Comparison of ENCODE assay signal across 8 cellular contexts in the genomic region with DNA sequence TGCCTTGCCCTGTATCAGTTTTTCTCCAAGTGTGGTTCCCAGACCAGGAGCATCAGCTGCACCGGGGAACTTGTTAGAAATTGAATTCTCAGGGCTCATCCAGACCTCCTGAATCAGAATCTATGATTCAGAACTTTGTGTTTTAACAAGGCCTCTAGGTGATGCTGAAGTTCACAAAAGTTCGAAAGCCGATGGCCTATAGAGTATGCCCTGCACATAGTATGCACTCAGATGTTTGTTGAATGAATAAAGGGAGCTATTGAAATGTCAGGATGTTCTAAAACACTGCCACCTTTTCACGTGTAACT. TPM values are rescaled to one million over a fixed set of nuclear protein-coding genes. Genes with fewer than 3 reads are reported as not detected.
DNase-seq lines count a peak whose midpoint lies in the region; ATAC-seq lines count a peak whose summit lies in the region.

No MANE protein-coding gene starts in this region.

- no peak for ATAC-seq in GM19395 (IDR thresholded peaks at IDR 0.05; ENCODE audit: unreplicated experiment)
- ATAC-seq in GM19035 (IDR thresholded peaks at IDR 0.05; ENCODE audit: unreplicated experiment), result no peak

- H2AK5ac ChIP-seq in neuronal stem cell (ENCODE audit: low read depth, low read length), result no peak overlapping the region

- no peak overlapping the region for H3K23ac ChIP-seq in neuronal stem cell (ENCODE audit: low read depth, low read length, poor library complexity)

- peak overlapping the region; percentile 88 for H3K4me2 ChIP-seq in neuronal stem cell (ENCODE audit: insufficient read depth, low read length, poor library complexity, severe bottlenecking)

- H3K36me3 ChIP-seq in neuronal stem cell (replicated peaks in 1 of 2; ENCODE audit: control insufficient read depth in 2 of 2, insufficient read depth in 2 of 2, low read length in 2 of 2), result peaks cover 0 to 18% of the 10 kb centered on the region in 2 donors

- H2BK15ac ChIP-seq in neuronal stem cell (ENCODE audit: low read length), result peak overlapping the region; percentile 30

- no peak overlapping the region for H4K91ac ChIP-seq in neuronal stem cell (ENCODE audit: low read depth, low read length, poor library complexity)

- peak; percentile 66 for DNase-seq in G401 (ENCODE audit: low spot score)
- DNase-seq in SK-MEL-5 (ENCODE audit: low read depth, low spot score), result peak; percentile 17
- peak; percentile 31 for DNase-seq in fibroblast of gingiva (ENCODE audit: low read depth)
- DNase-seq in neuronal stem cell (ENCODE audit: low spot score), result peak; percentile 12
- DNase-seq in stimulated activated naive CD4-positive, alpha-beta T cell (lab: John Stamatoyannopoulos, UW), result no peak
- DNase-seq in AML-193 (lab: John Stamatoyannopoulos, UW), result no peak

- no peaks in the 10 kb centered on the region for H3K9me3 ChIP-seq in neuronal stem cell (replicated peaks in 1 of 2; ENCODE audit: control insufficient read depth in 2 of 2, insufficient read depth in 1 of 2, low read depth in 1 of 2, low read length in 2 of 2)

- H3K14ac ChIP-seq in neuronal stem cell (ENCODE audit: low read length), result no peak overlapping the region

- H3K9ac ChIP-seq in neuronal stem cell (ENCODE audit: low read depth, low read length, poor library complexity), result peak overlapping the region; percentile 83

- H3K4ac ChIP-seq in neuronal stem cell (ENCODE audit: low read length), result no peak overlapping the region

- in situ Hi-C loops in G401 (cut with HindIII; ENCODE audit: low sequenced_read_pairs), result no loop called here
- in situ Hi-C loops in SK-MEL-5 (cut with HindIII; ENCODE audit: low pct_unique_long_range_greater_than_20kb, low sequenced_read_pairs), result no loop called here

- H2BK12ac ChIP-seq in neuronal stem cell (ENCODE audit: low read length), result no peak overlapping the region

- no peak overlapping the region for H3K27ac ChIP-seq in neuronal stem cell (replicated peaks; ENCODE audit: low read length)

- H3K4me1 ChIP-seq in neuronal stem cell (ENCODE audit: control insufficient read depth in 2 of 2, insufficient read depth in 1 of 2, low read depth in 1 of 2, low read length in 2 of 2), result peaks cover 0 to 2% of the 10 kb centered on the region in 2 donors

- H3K4me3 ChIP-seq in neuronal stem cell (ENCODE audit: low read length in 2 of 2), result peak overlapping the region; percentile 76 to 89

- no peak overlapping the region for H2BK5ac ChIP-seq in neuronal stem cell (ENCODE audit: low read length)

- peak overlapping the region; percentile 98 for H2AFZ ChIP-seq in neuronal stem cell (ENCODE audit: low read length)

- WGBS in neuronal stem cell (ENCODE audit: extremely low coverage in 2 of 2, insufficient read length in 2 of 2, insufficient replicate concordance in 1 of 2), 2 donors, result no CpG with 5 or more reads among the region's 4 CpGs

- no peaks in the 10 kb centered on the region for H3K79me1 ChIP-seq in neuronal stem cell (ENCODE audit: low read depth, low read length)

- H3K27me3 ChIP-seq in neuronal stem cell (ENCODE audit: control insufficient read depth in 3 of 3, insufficient read depth in 3 of 3, low read depth in 1 of 3, low read length in 3 of 3), result peaks cover 0 to 19% (median 0%) of the 10 kb centered on the region in 3 experiments

- H3K18ac ChIP-seq in neuronal stem cell (ENCODE audit: low read length), result no peak overlapping the region

- no peak overlapping the region for H4K8ac ChIP-seq in neuronal stem cell (ENCODE audit: low read depth, low read length)

- H2BK120ac ChIP-seq in neuronal stem cell (ENCODE audit: low read depth, low read length), result no peak overlapping the region

RNA-seq across cellular contexts. Expression of a gene that starts 0.7 kb away (rescaled TPM):
- total RNA-seq in G401 (2014; rRNA removed; shearing (Covaris generic)), result 84.9 and 97.7 TPM in 2 replicates
- 25.4 and 31.2 TPM in 2 replicates for total RNA-seq in SK-MEL-5 (2014; rRNA removed; shearing (Covaris generic))
- polyA plus RNA-seq in SK-MEL-5 (2015; cell fraction: cytosol; rRNA removed), result 20.3 and 37.3 TPM in 2 replicates
- polyA plus RNA-seq in SK-MEL-5 (2015; cell fraction: nucleus; rRNA removed), result 15.7 and 20.3 TPM in 2 replicates
- polyA plus RNA-seq in neuronal stem cell (2013, experiment 1 of 2), result 10.3 TPM
- polyA plus RNA-seq in neuronal stem cell (2013, experiment 2 of 2), result 11.2 TPM

RNA-seq across cellular contexts. Expression of a gene that starts 37.6 kb away (rescaled TPM):
- 6.8 and 7.8 TPM in 2 replicates for total RNA-seq in G401 (2014; rRNA removed; shearing (Covaris generic))
- 0.48 and 0.80 TPM in 2 replicates for total RNA-seq in SK-MEL-5 (2014; rRNA removed; shearing (Covaris generic))
- polyA plus RNA-seq in SK-MEL-5 (2015; cell fraction: cytosol; rRNA removed), result 1.5 and 2.4 TPM in 2 replicates
- 2.2 and 2.4 TPM in 2 replicates for polyA plus RNA-seq in SK-MEL-5 (2015; cell fraction: nucleus; rRNA removed)
- polyA plus RNA-seq in neuronal stem cell (2013, experiment 1 of 2), result 7.1 TPM
- 7.7 TPM for polyA plus RNA-seq in neuronal stem cell (2013, experiment 2 of 2)

RNA-seq across cellular contexts. Expression of a gene that starts 38.0 kb away (rescaled TPM):
- total RNA-seq in G401 (2014; rRNA removed; shearing (Covaris generic)), result 9.3 and 15.3 TPM in 2 replicates
- total RNA-seq in SK-MEL-5 (2014; rRNA removed; shearing (Covaris generic)), result 1.1 and 1.6 TPM in 2 replicates
- 0.35 and 0.80 TPM in 2 replicates for polyA plus RNA-seq in SK-MEL-5 (2015; cell fraction: cytosol; rRNA removed)
- 4.2 TPM in 1 of 2 replicates, not detected in the other for polyA plus RNA-seq in SK-MEL-5 (2015; cell fraction: nucleus; rRNA removed)
- polyA plus RNA-seq in neuronal stem cell (2013, experiment 1 of 2), result 27.8 TPM
- 28.4 TPM for polyA plus RNA-seq in neuronal stem cell (2013, experiment 2 of 2)

Comparison
In these comparisons a context has a peak if more than half of its experiments do, and no peak if none do; other contexts are left out.
1. DNase-seq: peak in G401 (single experiment), SK-MEL-5 (single experiment), fibroblast of gingiva (single experiment) and neuronal stem cell (single experiment); none in stimulated activated naive CD4-positive, alpha-beta T cell (0 of 6) and AML-193 (0 of 2).